In the genomic region with DNA sequence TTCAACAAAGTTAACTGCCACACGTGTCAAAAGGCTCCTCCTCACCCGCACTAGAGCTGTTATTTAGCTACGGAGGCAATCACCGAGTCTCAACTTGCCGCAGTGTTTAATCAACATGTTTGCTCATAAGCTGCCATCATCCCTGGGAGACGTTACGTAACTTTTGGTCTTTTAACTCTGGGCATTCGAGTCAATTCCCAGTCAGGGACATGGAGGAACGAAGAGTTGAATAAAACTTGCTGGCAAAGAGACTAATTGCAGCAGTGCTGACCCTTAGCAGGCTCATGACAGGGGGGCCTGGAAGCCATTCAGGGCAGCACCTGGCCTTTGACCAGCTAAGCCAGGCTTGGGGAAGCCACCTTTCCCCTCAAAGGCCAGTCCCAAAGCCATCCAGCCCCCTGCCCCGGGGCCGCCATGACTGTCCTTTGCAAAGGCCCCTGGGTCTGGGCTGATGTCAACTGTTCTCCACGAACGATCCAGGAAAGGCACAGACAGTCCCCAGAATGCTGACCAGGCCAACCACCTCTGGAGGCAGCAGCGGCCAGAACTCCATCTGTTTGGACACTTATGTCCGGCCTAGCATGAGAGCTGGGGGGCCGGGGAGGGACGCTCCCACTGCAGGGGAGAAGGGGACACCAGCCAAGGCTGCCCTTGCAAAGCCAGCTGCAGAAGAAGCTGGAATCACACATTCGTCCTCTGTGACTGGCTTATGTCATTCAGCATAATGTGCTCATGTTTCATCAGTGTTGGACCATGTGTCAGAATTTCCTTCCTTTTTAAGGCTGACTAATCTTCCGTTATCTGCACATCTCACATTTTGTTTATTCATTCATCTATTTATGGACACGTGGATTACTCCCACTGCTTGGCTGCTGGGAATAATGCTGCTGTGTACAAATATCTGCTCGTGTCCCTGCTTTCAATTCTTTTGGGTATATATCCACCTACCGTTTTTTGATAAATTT, we compare ENCODE assay signal across 1 cellular context.
TF ChIP-seq lines count a peak whose summit lies in the region.

No MANE protein-coding gene starts in this region.

TF ChIP-seq in HepG2, 621 proteins besides CTCF, POLR2A, EP300 and RAD21 (continued from another document):
- TF ChIP-seq, protein P1, sequence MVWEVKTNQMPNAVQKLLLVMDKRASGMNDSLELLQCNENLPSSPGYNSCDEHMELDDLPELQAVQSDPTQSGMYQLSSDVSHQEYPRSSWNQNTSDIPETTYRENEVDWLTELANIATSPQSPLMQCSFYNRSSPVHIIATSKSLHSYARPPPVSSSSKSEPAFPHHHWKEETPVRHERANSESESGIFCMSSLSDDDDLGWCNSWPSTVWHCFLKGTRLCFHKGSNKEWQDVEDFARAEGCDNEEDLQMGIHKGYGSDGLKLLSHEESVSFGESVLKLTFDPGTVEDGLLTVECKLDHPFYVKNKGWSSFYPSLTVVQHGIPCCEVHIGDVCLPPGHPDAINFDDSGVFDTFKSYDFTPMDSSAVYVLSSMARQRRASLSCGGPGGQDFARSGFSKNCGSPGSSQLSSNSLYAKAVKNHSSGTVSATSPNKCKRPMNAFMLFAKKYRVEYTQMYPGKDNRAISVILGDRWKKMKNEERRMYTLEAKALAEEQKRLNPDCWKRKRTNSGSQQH (CRISPR knock-in tag; IDR thresholded peaks at IDR 0.05; ENCODE audit: low read depth), result 0 out of 2 replicates have a peak, but pooled peaks have one; percentile 19
- TF ChIP-seq FLYWCH1 (CRISPR knock-in tag; IDR thresholded peaks at IDR 0.05) (no peak), ZBTB8A (CRISPR knock-in tag; IDR thresholded peaks at IDR 0.05; ENCODE audit: borderline replicate concordance, low read depth) (no peak), FOSL1 (CRISPR knock-in tag; IDR thresholded peaks at IDR 0.05; ENCODE audit: borderline replicate concordance) (no peak), JUND (CRISPR knock-in tag; IDR thresholded peaks at IDR 0.05) (0 out of 2 replicates have a peak, but pooled peaks have one; percentile 42), NR2F6 (IDR thresholded peaks at IDR 0.05) (peak; percentile 66), NR2F6 (CRISPR knock-in tag; IDR thresholded peaks at IDR 0.05) (peak; percentile 69), ATRX (CRISPR knock-in tag; IDR thresholded peaks at IDR 0.05; ENCODE audit: borderline replicate concordance) (no peak), ATF7 (IDR thresholded peaks at IDR 0.05) (no peak), ATF7 (CRISPR knock-in tag; IDR thresholded peaks at IDR 0.05) (no peak), CCDC6 (CRISPR knock-in tag; IDR thresholded peaks at IDR 0.05) (no peak; the same call in 1 of the 2 replicates), CHD2 (IDR thresholded peaks at IDR 0.05; ENCODE audit: low read depth, low read length) (no peak), ZNF816 (CRISPR knock-in tag; IDR thresholded peaks at IDR 0.05; ENCODE audit: borderline replicate concordance) (no peak), CREM (IDR thresholded peaks at IDR 0.05) (peak; percentile 82), CREM (CRISPR knock-in tag; IDR thresholded peaks at IDR 0.05) (no peak), ZNF441 (CRISPR knock-in tag; IDR thresholded peaks at IDR 0.05; ENCODE audit: borderline replicate concordance) (0 out of 2 replicates have a peak, but pooled peaks have one; percentile 27), ZNF331 (CRISPR knock-in tag; IDR thresholded peaks at IDR 0.05) (peak; percentile 80), KLF15 (CRISPR knock-in tag; IDR thresholded peaks at IDR 0.05; ENCODE audit: borderline replicate concordance) (no peak), XBP1 (CRISPR knock-in tag; IDR thresholded peaks at IDR 0.05) (no peak), GTF3A (CRISPR knock-in tag; conservative IDR thresholded peaks at IDR 0.05) (no peak)
- TF ChIP-seq, protein P2, sequence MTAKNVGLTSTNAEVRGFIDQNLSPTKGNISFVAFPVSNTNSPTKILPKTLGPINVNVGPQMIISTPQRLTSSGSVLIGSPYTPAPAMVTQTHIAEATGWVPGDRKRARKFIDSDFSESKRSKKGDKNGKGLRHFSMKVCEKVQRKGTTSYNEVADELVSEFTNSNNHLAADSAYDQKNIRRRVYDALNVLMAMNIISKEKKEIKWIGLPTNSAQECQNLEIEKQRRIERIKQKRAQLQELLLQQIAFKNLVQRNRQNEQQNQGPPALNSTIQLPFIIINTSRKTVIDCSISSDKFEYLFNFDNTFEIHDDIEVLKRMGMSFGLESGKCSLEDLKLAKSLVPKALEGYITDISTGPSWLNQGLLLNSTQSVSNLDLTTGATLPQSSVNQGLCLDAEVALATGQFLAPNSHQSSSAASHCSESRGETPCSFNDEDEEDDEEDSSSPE (CRISPR knock-in tag; IDR thresholded peaks at IDR 0.05), result peak; percentile 62; the same call in 1 of the 2 replicates
- TF ChIP-seq, protein P3, sequence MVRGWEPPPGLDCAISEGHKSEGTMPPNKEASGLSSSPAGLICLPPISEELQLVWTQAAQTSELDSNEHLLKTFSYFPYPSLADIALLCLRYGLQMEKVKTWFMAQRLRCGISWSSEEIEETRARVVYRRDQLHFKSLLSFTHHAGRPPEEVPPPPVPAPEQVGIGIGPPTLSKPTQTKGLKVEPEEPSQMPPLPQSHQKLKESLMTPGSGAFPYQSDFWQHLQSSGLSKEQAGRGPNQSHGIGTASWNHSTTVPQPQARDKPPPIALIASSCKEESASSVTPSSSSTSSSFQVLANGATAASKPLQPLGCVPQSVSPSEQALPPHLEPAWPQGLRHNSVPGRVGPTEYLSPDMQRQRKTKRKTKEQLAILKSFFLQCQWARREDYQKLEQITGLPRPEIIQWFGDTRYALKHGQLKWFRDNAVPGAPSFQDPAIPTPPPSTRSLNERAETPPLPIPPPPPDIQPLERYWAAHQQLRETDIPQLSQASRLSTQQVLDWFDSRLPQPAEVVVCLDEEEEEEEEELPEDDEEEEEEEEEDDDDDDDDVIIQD (CRISPR knock-in tag; IDR thresholded peaks at IDR 0.05; ENCODE audit: low read depth), result peak; percentile 88; the same call in 1 of the 2 replicates
- TF ChIP-seq, protein P4, sequence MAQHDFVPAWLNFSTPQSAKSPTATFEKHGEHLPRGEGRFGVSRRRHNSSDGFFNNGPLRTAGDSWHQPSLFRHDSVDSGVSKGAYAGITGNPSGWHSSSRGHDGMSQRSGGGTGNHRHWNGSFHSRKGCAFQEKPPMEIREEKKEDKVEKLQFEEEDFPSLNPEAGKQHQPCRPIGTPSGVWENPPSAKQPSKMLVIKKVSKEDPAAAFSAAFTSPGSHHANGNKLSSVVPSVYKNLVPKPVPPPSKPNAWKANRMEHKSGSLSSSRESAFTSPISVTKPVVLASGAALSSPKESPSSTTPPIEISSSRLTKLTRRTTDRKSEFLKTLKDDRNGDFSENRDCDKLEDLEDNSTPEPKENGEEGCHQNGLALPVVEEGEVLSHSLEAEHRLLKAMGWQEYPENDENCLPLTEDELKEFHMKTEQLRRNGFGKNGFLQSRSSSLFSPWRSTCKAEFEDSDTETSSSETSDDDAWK (CRISPR knock-in tag; IDR thresholded peaks at IDR 0.05), result no peak
- TF ChIP-seq, protein P5, sequence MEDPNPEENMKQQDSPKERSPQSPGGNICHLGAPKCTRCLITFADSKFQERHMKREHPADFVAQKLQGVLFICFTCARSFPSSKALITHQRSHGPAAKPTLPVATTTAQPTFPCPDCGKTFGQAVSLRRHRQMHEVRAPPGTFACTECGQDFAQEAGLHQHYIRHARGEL (CRISPR knock-in tag; IDR thresholded peaks at IDR 0.05), result no peak
TF ChIP-seq in HepG2: peak in this region for 223.
